ENCODE assay signal across 25 cellular contexts in the genomic region with DNA sequence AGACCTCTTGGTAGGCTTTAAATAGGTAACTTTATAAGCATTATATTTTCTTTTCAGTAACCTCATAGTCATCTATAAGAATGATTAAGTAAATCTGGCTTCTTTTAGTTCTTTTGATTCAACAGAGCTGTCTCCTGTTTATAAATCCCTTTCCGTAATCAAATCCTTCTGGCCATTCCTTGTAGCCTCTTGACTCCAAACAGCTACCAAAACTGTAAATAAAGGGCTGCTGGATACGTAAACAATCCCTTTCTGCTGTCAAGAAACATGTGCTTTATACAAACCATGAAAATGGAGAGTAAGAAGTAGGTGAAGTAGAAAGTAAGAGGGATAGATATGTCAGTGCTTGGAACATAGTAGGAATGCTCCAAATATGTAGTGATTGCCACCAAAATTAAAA.
"Had no signal": no experiment of that assay in that cellular context is flagged by ENCODE, and none has a peak within 500 bp of the region (broad histone marks: within the 10 kb centered on the region; RNA-seq: fewer than 3 reads in every experiment).

No MANE protein-coding gene starts in this region.

- H3K27ac ChIP-seq: ascending aorta, body of pancreas, breast epithelium, KMS-11, SJCRH30, SK-N-MC had no signal

- H3K27me3 ChIP-seq: ascending aorta, body of pancreas, SJCRH30 had no signal

- H3K36me3 ChIP-seq: ascending aorta, breast epithelium, SJCRH30 had no signal

- H3K9ac ChIP-seq: KMS-11 had no signal

- ATAC-seq: activated CD8-positive, alpha-beta T cell treated with anti-CD3 and anti-CD28 coated beads, Interleukin-2, amount 10 ng/mL, durations not matched to agents 7 days and 5 days; body of pancreas; Panc1 had no signal

- H3K4me2 ChIP-seq: KMS-11 had no signal

- H3K9me3 ChIP-seq: ascending aorta, body of pancreas, breast epithelium, SJCRH30 had no signal

- H3K4me3 ChIP-seq: ascending aorta, body of pancreas, breast epithelium, SJCRH30, SK-N-MC had no signal

- DNase-seq: activated CD4-positive, alpha-beta T cell treated with anti-CD3 and anti-CD28 coated beads for 36 hours; activated CD4-positive, alpha-beta T cell treated with anti-CD3 and anti-CD28 coated beads, Interleukin-2, amount 10 ng/mL, durations not matched to agents 7 days and 5 days; activated CD4-positive, alpha-beta T cell treated with anti-CD3 and anti-CD28 coated beads, Interleukin-2, amount 50 U/mL, for 48 hours; activated CD8-positive, alpha-beta T cell treated with anti-CD3 and anti-CD28 coated beads, Interleukin-2, amount 10 ng/mL, durations not matched to agents 7 days and 5 days; activated gamma-delta T cell; activated naive CD4-positive, alpha-beta T cell treated with Interleukin-2 at 50 U/mL for 16 hours; activated naive CD8-positive, alpha-beta T cell treated with anti-CD3 and anti-CD28 coated beads, Interleukin-2, amount 10 ng/mL, durations not matched to agents 7 days and 5 days; activated T-cell treated with anti-CD3 and anti-CD28 coated beads, Interleukin-2, amount 50 U/mL, for 24 hours; amygdala; body of pancreas; MM.1S; MV-4-11; NCI-H1092; NCI-H1436 treated with DMSO at 0.1 percent for 48 hours; NCI-H1694 treated with DMSO at 0.1 percent for 48 hours; NCI-H2029; NCI-H345; NCI-H524 treated with DMSO at 0.1 percent for 48 hours; SHP77; SJCRH30 had no signal

- H3K4me1 ChIP-seq: ascending aorta, body of pancreas, breast epithelium had no signal
